In the genomic region with DNA sequence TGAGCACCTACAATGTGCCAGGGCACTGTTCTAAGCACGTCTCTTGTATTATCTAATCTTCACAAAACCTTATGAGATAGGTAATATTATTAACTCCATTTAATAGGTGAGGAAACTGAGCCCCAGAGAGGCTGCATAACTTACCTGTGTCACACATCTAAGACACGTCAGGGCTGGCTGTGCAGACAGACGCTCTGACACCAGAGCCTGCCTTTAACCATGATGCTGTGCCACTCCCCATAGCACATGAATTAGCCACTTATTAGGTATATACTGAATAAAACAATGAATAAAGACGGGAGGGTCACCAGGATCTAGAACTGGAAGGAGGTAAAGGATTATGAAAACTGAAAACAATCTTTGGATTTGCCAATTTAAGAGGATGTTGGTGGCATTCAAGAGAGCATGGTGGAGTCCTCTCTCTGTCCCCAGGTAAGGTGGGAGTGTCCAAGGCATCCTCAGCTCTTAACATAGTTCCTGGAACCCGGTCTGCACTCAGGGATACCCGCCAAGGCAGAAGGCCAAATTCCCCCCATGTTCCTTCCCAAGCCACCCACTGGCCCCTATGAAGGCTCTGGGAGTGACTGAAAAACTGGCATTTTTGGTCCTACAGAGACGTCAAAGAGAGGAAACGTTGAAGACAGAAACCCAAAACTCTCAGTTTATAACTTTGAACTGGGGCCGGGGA, we compare ENCODE assay signal across 1 cellular context.
TF ChIP-seq lines count a peak whose summit lies in the region.

No MANE protein-coding gene starts in this region.

TF ChIP-seq in HepG2, 621 proteins besides CTCF, POLR2A, EP300 and RAD21:
- TF ChIP-seq ZNF598 (CRISPR knock-in tag; IDR thresholded peaks at IDR 0.05; ENCODE audit: borderline replicate concordance) (no peak), ZNF644 (CRISPR knock-in tag; IDR thresholded peaks at IDR 0.05; ENCODE audit: low read depth) (no peak), MIER3 (CRISPR knock-in tag; IDR thresholded peaks at IDR 0.05; ENCODE audit: borderline replicate concordance) (no peak), SMAD9 (CRISPR knock-in tag; IDR thresholded peaks at IDR 0.05) (no peak), ATF7 (IDR thresholded peaks at IDR 0.05) (no peak), ATF7 (CRISPR knock-in tag; IDR thresholded peaks at IDR 0.05) (no peak), PRPF4 (IDR thresholded peaks at IDR 0.05; ENCODE audit: low read depth, low read length, poor library complexity, severe bottlenecking) (no peak), SATB2 (CRISPR knock-in tag; IDR thresholded peaks at IDR 0.05) (no peak), ZNF431 (CRISPR knock-in tag; IDR thresholded peaks at IDR 0.05; ENCODE audit: borderline replicate concordance, low read depth) (no peak), ATF1 (CRISPR knock-in tag; IDR thresholded peaks at IDR 0.05) (no peak), ZNF558 (CRISPR knock-in tag; IDR thresholded peaks at IDR 0.05; ENCODE audit: borderline replicate concordance) (no peak)
- TF ChIP-seq, protein P1, sequence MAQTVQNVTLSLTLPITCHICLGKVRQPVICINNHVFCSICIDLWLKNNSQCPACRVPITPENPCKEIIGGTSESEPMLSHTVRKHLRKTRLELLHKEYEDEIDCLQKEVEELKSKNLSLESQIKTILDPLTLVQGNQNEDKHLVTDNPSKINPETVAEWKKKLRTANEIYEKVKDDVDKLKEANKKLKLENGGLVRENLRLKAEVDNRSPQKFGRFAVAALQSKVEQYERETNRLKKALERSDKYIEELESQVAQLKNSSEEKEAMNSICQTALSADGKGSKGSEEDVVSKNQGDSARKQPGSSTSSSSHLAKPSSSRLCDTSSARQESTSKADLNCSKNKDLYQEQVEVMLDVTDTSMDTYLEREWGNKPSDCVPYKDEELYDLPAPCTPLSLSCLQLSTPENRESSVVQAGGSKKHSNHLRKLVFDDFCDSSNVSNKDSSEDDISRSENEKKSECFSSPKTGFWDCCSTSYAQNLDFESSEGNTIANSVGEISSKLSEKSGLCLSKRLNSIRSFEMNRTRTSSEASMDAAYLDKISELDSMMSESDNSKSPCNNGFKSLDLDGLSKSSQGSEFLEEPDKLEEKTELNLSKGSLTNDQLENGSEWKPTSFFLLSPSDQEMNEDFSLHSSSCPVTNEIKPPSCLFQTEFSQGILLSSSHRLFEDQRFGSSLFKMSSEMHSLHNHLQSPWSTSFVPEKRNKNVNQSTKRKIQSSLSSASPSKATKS (CRISPR knock-in tag; IDR thresholded peaks at IDR 0.05), result no peak
- TF ChIP-seq, protein P2, sequence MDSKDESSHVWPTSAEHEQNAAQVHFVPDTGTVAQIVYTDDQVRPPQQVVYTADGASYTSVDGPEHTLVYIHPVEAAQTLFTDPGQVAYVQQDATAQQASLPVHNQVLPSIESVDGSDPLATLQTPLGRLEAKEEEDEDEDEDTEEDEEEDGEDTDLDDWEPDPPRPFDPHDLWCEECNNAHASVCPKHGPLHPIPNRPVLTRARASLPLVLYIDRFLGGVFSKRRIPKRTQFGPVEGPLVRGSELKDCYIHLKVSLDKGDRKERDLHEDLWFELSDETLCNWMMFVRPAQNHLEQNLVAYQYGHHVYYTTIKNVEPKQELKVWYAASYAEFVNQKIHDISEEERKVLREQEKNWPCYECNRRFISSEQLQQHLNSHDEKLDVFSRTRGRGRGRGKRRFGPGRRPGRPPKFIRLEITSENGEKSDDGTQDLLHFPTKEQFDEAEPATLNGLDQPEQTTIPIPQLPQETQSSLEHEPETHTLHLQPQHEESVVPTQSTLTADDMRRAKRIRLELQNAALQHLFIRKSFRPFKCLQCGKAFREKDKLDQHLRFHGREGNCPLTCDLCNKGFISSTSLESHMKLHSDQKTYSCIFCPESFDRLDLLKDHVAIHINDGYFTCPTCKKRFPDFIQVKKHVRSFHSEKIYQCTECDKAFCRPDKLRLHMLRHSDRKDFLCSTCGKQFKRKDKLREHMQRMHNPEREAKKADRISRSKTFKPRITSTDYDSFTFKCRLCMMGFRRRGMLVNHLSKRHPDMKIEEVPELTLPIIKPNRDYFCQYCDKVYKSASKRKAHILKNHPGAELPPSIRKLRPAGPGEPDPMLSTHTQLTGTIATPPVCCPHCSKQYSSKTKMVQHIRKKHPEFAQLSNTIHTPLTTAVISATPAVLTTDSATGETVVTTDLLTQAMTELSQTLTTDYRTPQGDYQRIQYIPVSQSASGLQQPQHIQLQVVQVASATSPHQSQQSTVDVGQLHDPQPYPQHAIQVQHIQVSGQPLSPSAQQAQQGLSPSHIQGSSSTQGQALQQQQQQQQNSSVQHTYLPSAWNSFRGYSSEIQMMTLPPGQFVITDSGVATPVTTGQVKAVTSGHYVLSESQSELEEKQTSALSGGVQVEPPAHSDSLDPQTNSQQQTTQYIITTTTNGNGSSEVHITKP (CRISPR knock-in tag; IDR thresholded peaks at IDR 0.05; ENCODE audit: low read depth), result no peak
TF ChIP-seq in HepG2: peak in this region for 0.
